In the genomic region with DNA sequence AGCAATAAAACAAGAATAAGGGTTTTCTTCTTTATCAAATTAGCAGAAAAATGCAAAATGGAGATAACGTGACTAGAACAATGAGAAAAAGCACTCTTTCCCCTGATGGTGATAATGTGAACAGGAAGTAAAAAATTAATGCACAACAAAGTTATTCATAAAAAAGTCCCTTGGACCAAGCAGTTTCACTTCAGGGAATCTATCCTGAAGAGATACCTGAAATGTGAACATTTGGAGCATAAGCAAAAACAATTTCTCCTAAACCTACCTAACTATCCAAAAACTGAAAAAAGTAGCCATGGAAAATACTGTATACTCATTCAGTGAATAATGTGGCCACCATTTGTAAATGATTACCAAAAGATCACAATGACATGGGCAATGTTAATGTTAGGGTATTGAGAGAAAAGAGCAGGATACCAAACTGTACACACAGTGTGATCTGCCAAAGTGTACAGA, we compare ENCODE assay signal across 11 cellular contexts. TPM values are rescaled to one million over a fixed set of nuclear protein-coding genes. Genes with fewer than 3 reads are reported as not detected.
DNase-seq lines count a peak whose midpoint lies in the region; ATAC-seq lines count a peak whose summit lies in the region.
"Had no signal": no experiment of that assay in that cellular context is flagged by ENCODE, and none has a peak within 500 bp of the region (broad histone marks: within the 10 kb centered on the region; RNA-seq: fewer than 3 reads in every experiment).

No MANE protein-coding gene starts in this region.

- peak overlapping the region; percentile 74 for H3K27ac Mint-ChIP-seq in memory B cell

- ATAC-seq in GM18858 (IDR thresholded peaks at IDR 0.05; ENCODE audit: unreplicated experiment) (peak; percentile 82), GM21576 (IDR thresholded peaks at IDR 0.05; ENCODE audit: unreplicated experiment) (peak; percentile 80), HG03521 (IDR thresholded peaks at IDR 0.05; ENCODE audit: unreplicated experiment) (peak; percentile 86), memory B cell (ENCODE audit: low read depth) (peak; percentile 48)
- ATAC-seq: heart right ventricle had no signal

- no peaks in the 10 kb centered on the region for H3K9me3 Mint-ChIP-seq in memory B cell

- DNase-seq in memory B cell (ENCODE audit: low spot score in 2 of 2) (no peak), NCI-H2081 (lab: John Stamatoyannopoulos, UW) (no peak), A172 (ENCODE audit: low spot score) (no peak), NCI-H146 (lab: John Stamatoyannopoulos, UW) (no peak), NCI-H524 (lab: John Stamatoyannopoulos, UW) (no peak)
- DNase-seq: activated CD4-positive, alpha-beta T cell treated with anti-CD3 and anti-CD28 coated beads for 4 hours; heart right ventricle; NCI-H526 treated with DMSO at 0.1 percent for 48 hours had no signal

- peaks cover 30% of the 10 kb centered on the region for H3K4me1 Mint-ChIP-seq in memory B cell

- H3K27me3 Mint-ChIP-seq in memory B cell: no peaks in the 10 kb centered on the region

- peaks cover 25% of the 10 kb centered on the region for H3K36me3 Mint-ChIP-seq in memory B cell

- H3K4me3 Mint-ChIP-seq in memory B cell: no peak overlapping the region

RNA-seq across cellular contexts. Expression of gene TRIP12, which starts 48.7 kb away (rescaled TPM):
- 106 and 141 TPM in 2 replicates for total RNA-seq in A172 (2014; rRNA removed; shearing (Covaris generic))

RNA-seq across cellular contexts. Expression of gene FBXO36, which starts 49.2 kb away (rescaled TPM):
- 3.3 and 3.8 TPM in 2 replicates for total RNA-seq in A172 (2014; rRNA removed; shearing (Covaris generic))
